In genomic region chr5:54628049-54628448, GRCh38 we compare ENCODE assay signal across 19 cellular contexts.
DNase-seq lines count a peak whose midpoint lies in the region; ATAC-seq and TF ChIP-seq lines count a peak whose summit lies in the region.
"Had no signal": no experiment of that assay in that cellular context is flagged by ENCODE, and none has a peak within 500 bp of the region (broad histone marks: within the 10 kb centered on the region; RNA-seq: fewer than 3 reads in every experiment).

No MANE protein-coding gene starts in this region.

- H3K4me3 ChIP-seq in hepatocyte = no peak overlapping the region
- H3K4me3 ChIP-seq in right lobe of liver = no peak overlapping the region
- H3K4me3 ChIP-seq in BE2C (ENCODE audit: low read depth, low read length) = no peak overlapping the region
- H3K4me3 ChIP-seq: PC-9 had no signal

- H3K9me3 ChIP-seq in hepatocyte (ENCODE audit: low read depth) (no peaks in the 10 kb centered on the region), right lobe of liver (no peaks in the 10 kb centered on the region), BE2C (no peaks in the 10 kb centered on the region; the same call in 1 of the 2 replicates)

- peaks cover 8% of the 10 kb centered on the region for H3K9me3 Mint-ChIP-seq in osteocyte (ENCODE audit: unreplicated experiment)

- peaks cover 2% of the 10 kb centered on the region for H3K36me3 Mint-ChIP-seq in osteocyte (ENCODE audit: unreplicated experiment)
- H3K36me3 Mint-ChIP-seq: CD8-positive, alpha-beta T cell had no signal

- H3K27me3 Mint-ChIP-seq in osteocyte (ENCODE audit: unreplicated experiment) = no peaks in the 10 kb centered on the region

- H3K27ac Mint-ChIP-seq in osteocyte (ENCODE audit: unreplicated experiment) = no peak overlapping the region
- H3K27ac Mint-ChIP-seq: CD8-positive, alpha-beta T cell had no signal

- peak in 2 of 3 experiments; percentile 3 to 50 for DNase-seq in NCI-H1417 (lab: John Stamatoyannopoulos, UW)
- no peak for DNase-seq in NCI-H1417 treated with DMSO at 0.1 percent for 48 hours (lab: John Stamatoyannopoulos, UW)
- peak; percentile 41 for DNase-seq in hepatocyte (ENCODE audit: low spot score)
- DNase-seq in right lobe of liver = peak in 1 of 3 donors; percentile 58
- DNase-seq in stimulated activated CD4-positive, alpha-beta T cell treated with anti-CD3 and anti-CD28 coated beads, Interleukin-4, amount 100 ng/mL, for 24 hours = no peak
- no peak for DNase-seq in BE2C
- no peak for DNase-seq in osteocyte (ENCODE audit: extremely low spot score, unreplicated experiment)
- no peak for DNase-seq in DMS 273 (lab: John Stamatoyannopoulos, UW; ENCODE audit: unreplicated experiment)
- DNase-seq: CD8-positive, alpha-beta T cell; DMS 273 treated with DMSO at 0.1 percent for 48 hours; EL; HCEC 1CT; KBM-7; NCI-H1436 treated with DMSO at 0.1 percent for 48 hours; NCI-H2081; NCI-H510A; NCI-H82; PC-9 had no signal

- no peak overlapping the region for H2AFZ ChIP-seq in hepatocyte
- H2AFZ ChIP-seq: PC-9 had no signal

- no peak overlapping the region for H3K4me3 Mint-ChIP-seq in osteocyte (ENCODE audit: unreplicated experiment)
- H3K4me3 Mint-ChIP-seq: CD8-positive, alpha-beta T cell had no signal

- peak overlapping the region; percentile 15 for H3K4me2 ChIP-seq in hepatocyte
- H3K4me2 ChIP-seq: PC-9 had no signal

- peak overlapping the region; percentile 35 for H3K27ac ChIP-seq in hepatocyte
- H3K27ac ChIP-seq in right lobe of liver = peak overlapping the region; percentile 43 to 85 (median 53)
- H3K27ac ChIP-seq: 22Rv1, PC-9 had no signal

- TF ChIP-seq POLR2A in right lobe of liver (IDR thresholded peaks at IDR 0.05) = peak; percentile 12

- H3K4me1 ChIP-seq in hepatocyte (ENCODE audit: insufficient read depth) (peaks cover 36% of the 10 kb centered on the region), right lobe of liver (peaks cover 0 to 47% (median 22%) of the 10 kb centered on the region in 4 donors), BE2C (no peaks in the 10 kb centered on the region)

- no peaks in the 10 kb centered on the region for H3K9me2 ChIP-seq in hepatocyte (replicated peaks; ENCODE audit: insufficient read depth)

- intact Hi-C loops in right lobe of liver (cut with DNase I) = no loop called here

- H3K27me3 ChIP-seq in hepatocyte (no peaks in the 10 kb centered on the region), right lobe of liver (no peaks in the 10 kb centered on the region), BE2C (no peaks in the 10 kb centered on the region)

- TF ChIP-seq CTCF in hepatocyte (IDR thresholded peaks at IDR 0.05; ENCODE audit: poor library complexity) = no peak
- TF ChIP-seq CTCF in right lobe of liver (IDR thresholded peaks at IDR 0.05) = no peak
- TF ChIP-seq CTCF in BE2C (IDR thresholded peaks at IDR 0.05; ENCODE audit: low read depth, low read length) = no peak
- TF ChIP-seq CTCF in osteocyte (IDR thresholded peaks at IDR 0.05) = no peak

- WGBS in hepatocyte (ENCODE audit: low lambda C conversion rate, missing lambda C conversion rate) = no CpG with 5 or more reads among the region's 1 CpG
- 67% methylated on average over 1 of the region's 1 CpG for WGBS in right lobe of liver (ENCODE audit: insufficient coverage, low coverage, low lambda C conversion rate, missing lambda C conversion rate)

- H3K79me2 ChIP-seq in hepatocyte = no peaks in the 10 kb centered on the region

- peak; percentile 79 to 88 (median 81) for ATAC-seq in right lobe of liver
- ATAC-seq: CD8-positive, alpha-beta T cell had no signal

- H3K4me1 Mint-ChIP-seq in osteocyte (ENCODE audit: unreplicated experiment) = no peaks in the 10 kb centered on the region

- no peaks in the 10 kb centered on the region for H4K20me1 ChIP-seq in hepatocyte (ENCODE audit: insufficient read depth, poor library complexity, severe bottlenecking)

- H3K36me3 ChIP-seq in hepatocyte (replicated peaks; ENCODE audit: insufficient read depth, low read depth) (no peaks in the 10 kb centered on the region), right lobe of liver (no peaks in the 10 kb centered on the region), BE2C (no peaks in the 10 kb centered on the region)

Comparison
In these comparisons a context has a peak if more than half of its experiments do, and no peak if none do; other contexts are left out.
1. DNase-seq: peak in NCI-H1417 (2 of 3) and hepatocyte (single experiment); none in NCI-H1417 treated with DMSO at 0.1 percent for 48 hours (single experiment), stimulated activated CD4-positive, alpha-beta T cell treated with anti-CD3 and anti-CD28 coated beads, Interleukin-4, amount 100 ng/mL, for 24 hours (single experiment), BE2C (single experiment), osteocyte (single experiment) and DMS 273 (single experiment).